In the genomic region with DNA sequence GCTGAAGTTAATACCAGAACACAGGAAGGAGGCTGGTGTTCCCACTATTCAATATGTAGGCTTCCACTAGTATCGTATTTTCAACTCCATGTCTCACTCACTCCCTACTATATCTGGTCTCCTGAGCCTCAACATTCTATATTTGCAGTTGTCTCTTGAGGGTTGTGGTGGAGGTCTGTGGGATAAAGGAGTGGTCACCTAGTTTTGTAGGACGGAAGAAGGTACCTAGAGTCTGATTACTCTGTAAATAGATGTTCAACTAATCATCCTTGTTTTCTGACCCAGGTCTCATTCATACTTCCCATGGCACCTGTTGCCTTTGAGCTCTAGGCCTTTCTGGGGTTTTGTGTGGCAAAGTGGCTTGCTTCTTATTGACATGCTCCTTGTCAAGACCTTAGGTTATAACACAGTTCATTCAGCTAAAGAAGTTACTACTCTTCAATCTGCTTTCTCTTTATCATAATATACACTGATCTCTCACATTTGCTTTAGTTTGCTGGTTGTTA, we compare ENCODE assay signal across 24 cellular contexts. TPM values are rescaled to one million over a fixed set of nuclear protein-coding genes. Genes with fewer than 3 reads are reported as not detected.
A peak's percentile ranks its signal among the peaks of the same experiment; 100 is the strongest.
DNase-seq lines count a peak whose midpoint lies in the region; ATAC-seq and TF ChIP-seq lines count a peak whose summit lies in the region.
"Had no signal": no experiment of that assay in that cellular context is flagged by ENCODE, and none has a peak within 500 bp of the region (broad histone marks: within the 10 kb centered on the region; RNA-seq: fewer than 3 reads in every experiment).

No MANE protein-coding gene starts in this region.

- H3K4me3 Mint-ChIP-seq in central memory CD8-positive, alpha-beta T cell: no peak overlapping the region
- no peak overlapping the region for H3K4me3 Mint-ChIP-seq in endodermal cell
- H3K4me3 Mint-ChIP-seq: CD4-positive, alpha-beta memory T cell; GM23338; H9; HFFc6 had no signal

- intact Hi-C loops in esophagus squamous epithelium (cut with DNase I): no loop called here

- no peak for TF ChIP-seq POLR2A in esophagus squamous epithelium (IDR thresholded peaks at IDR 0.05)

- peaks cover 7% of the 10 kb centered on the region for H3K9me3 ChIP-seq in BLaER1
- H3K9me3 ChIP-seq in HEK293 (ENCODE audit: control insufficient read depth, insufficient read depth, low read depth, low read length): no peaks in the 10 kb centered on the region
- peaks cover 9% of the 10 kb centered on the region for H3K9me3 ChIP-seq in endodermal cell (ENCODE audit: control insufficient read depth, low read length)
- peaks cover 0 to 4% (median 0%) of the 10 kb centered on the region in 3 donors for H3K9me3 ChIP-seq in esophagus squamous epithelium
- H3K9me3 ChIP-seq: BE2C, Caco-2 had no signal

- peaks cover 34% of the 10 kb centered on the region for H3K36me3 Mint-ChIP-seq in central memory CD8-positive, alpha-beta T cell (ENCODE audit: insufficient read depth)
- peaks cover 51% of the 10 kb centered on the region for H3K36me3 Mint-ChIP-seq in endodermal cell (ENCODE audit: low read depth)

- H3K27ac ChIP-seq in BLaER1 (no peak overlapping the region), HEK293 (ENCODE audit: extremely low read depth, low read depth, low read length) (no peak overlapping the region), endodermal cell (ENCODE audit: low read depth, low read length) (no peak overlapping the region), esophagus squamous epithelium (no peak overlapping the region)
- H3K27ac ChIP-seq: A549 had no signal

- H3K27me3 Mint-ChIP-seq in central memory CD8-positive, alpha-beta T cell: no peaks in the 10 kb centered on the region
- no peaks in the 10 kb centered on the region for H3K27me3 Mint-ChIP-seq in endodermal cell (ENCODE audit: insufficient read depth)
- H3K27me3 Mint-ChIP-seq: CD4-positive, alpha-beta memory T cell had no signal

- H3K4me1 ChIP-seq in BLaER1: peaks cover 6% of the 10 kb centered on the region
- H3K4me1 ChIP-seq in HEK293 (ENCODE audit: control insufficient read depth, insufficient read depth, low read length): no peaks in the 10 kb centered on the region
- peaks cover 9% of the 10 kb centered on the region for H3K4me1 ChIP-seq in endodermal cell (ENCODE audit: control insufficient read depth, insufficient read depth, low read length)
- H3K4me1 ChIP-seq in esophagus squamous epithelium: no peaks in the 10 kb centered on the region
- H3K4me1 ChIP-seq: A549, BE2C had no signal

- no peaks in the 10 kb centered on the region for H4K20me1 ChIP-seq in BLaER1

- ATAC-seq in central memory CD8-positive, alpha-beta T cell (replicated peaks; ENCODE audit: extremely low read depth, poor library complexity, severe bottlenecking): no peak
- ATAC-seq: A549, GM12878, GM23338, HCT116 had no signal

- H3K4me3 ChIP-seq in BLaER1 (no peak overlapping the region), HEK293 (ENCODE audit: low read depth, low read length) (no peak overlapping the region), endodermal cell (ENCODE audit: low read length) (no peak overlapping the region), esophagus squamous epithelium (no peak overlapping the region)
- H3K4me3 ChIP-seq: A549, GM12878, GM23338 had no signal

- H3K27me3 ChIP-seq in BLaER1 (no peaks in the 10 kb centered on the region), endodermal cell (ENCODE audit: control insufficient read depth, insufficient read depth, low read length, poor library complexity, severe bottlenecking) (no peaks in the 10 kb centered on the region), esophagus squamous epithelium (no peaks in the 10 kb centered on the region)
- H3K27me3 ChIP-seq: BE2C had no signal

- H3K9ac ChIP-seq in BLaER1 (no peak overlapping the region), endodermal cell (ENCODE audit: extremely low read depth, low read length, poor library complexity, severe bottlenecking) (no peak overlapping the region)

- DNase-seq in central memory CD8-positive, alpha-beta T cell (ENCODE audit: low spot score in 2 of 2): no peak
- DNase-seq in myocyte (ENCODE audit: low read depth) (peak; percentile 80), endodermal cell (no peak), esophagus squamous epithelium (lab: John Stamatoyannopoulos, UW) (no peak)
- DNase-seq in central memory CD4-positive, alpha-beta T cell: no peak
- DNase-seq: 8988T; ACHN; AML-193; BE2C; C1 segment of cervical spinal cord; Caco-2; CD4-positive, alpha-beta memory T cell; DMS153; EL; GDM1; H9; HFFc6 had no signal

- peaks cover 66% of the 10 kb centered on the region for H3K36me3 ChIP-seq in BLaER1
- H3K36me3 ChIP-seq in HEK293 (ENCODE audit: control insufficient read depth in 2 of 2, insufficient read depth in 1 of 2, low read length in 2 of 2): peaks cover 19 to 64% of the 10 kb centered on the region in 2 experiments
- peaks cover 38% of the 10 kb centered on the region for H3K36me3 ChIP-seq in endodermal cell (ENCODE audit: control insufficient read depth, insufficient read depth, low read length)
- peaks cover 0 to 75% (median 5%) of the 10 kb centered on the region in 3 donors for H3K36me3 ChIP-seq in esophagus squamous epithelium
- H3K36me3 ChIP-seq: BE2C had no signal

- no peaks in the 10 kb centered on the region for H3K9me3 Mint-ChIP-seq in central memory CD8-positive, alpha-beta T cell
- peaks cover 8% of the 10 kb centered on the region for H3K9me3 Mint-ChIP-seq in endodermal cell
- H3K9me3 Mint-ChIP-seq: CD4-positive, alpha-beta memory T cell; GM23338 had no signal

- WGBS in endodermal cell (ENCODE audit: insufficient coverage in 1 of 2, insufficient read length in 1 of 2), 2 experiments: 100% methylated on average over 2 of the region's 2 CpGs; no CpG with 5 or more reads in 1 of the 2 experiments
- WGBS in esophagus squamous epithelium, 2 donors: 91 to 98% methylated on average over 2 of the region's 2 CpGs

- CTCF ChIA-PET in HEK293 (lab: Yijun Ruan, JAX): interaction anchor here (0.6 kb wide), 1 partner anchor 33 kb away, joined by 3 read pairs; no protein-coding TSS in a partner anchor

- POLR2A ChIA-PET in HEK293 (lab: Yijun Ruan, JAX): interaction anchor here (0.9 kb wide), 1 partner anchor 18 kb away, joined by 3 read pairs; the partner anchor contains the start of gene IFT25

- H3K4me1 Mint-ChIP-seq in central memory CD8-positive, alpha-beta T cell: peaks cover 15% of the 10 kb centered on the region
- H3K4me1 Mint-ChIP-seq in endodermal cell: peaks cover 10% of the 10 kb centered on the region
- H3K4me1 Mint-ChIP-seq: GM23338, H9 had no signal

- H3K27ac Mint-ChIP-seq in central memory CD8-positive, alpha-beta T cell (ENCODE audit: low read depth): peak overlapping the region; percentile 6
- no peak overlapping the region for H3K27ac Mint-ChIP-seq in endodermal cell
- H3K27ac Mint-ChIP-seq: GM23338, H9, HFFc6 had no signal

- H3K4me2 ChIP-seq in BLaER1: peak overlapping the region; percentile 31; the same call in 1 of the 2 replicates
- H3K4me2 ChIP-seq: A549, GM23338 had no signal

- TF ChIP-seq CTCF in HEK293 (tag by site-specific recombination; IDR thresholded peaks at IDR 0.05) (no peak), endodermal cell (conservative IDR thresholded peaks at IDR 0.05) (no peak), esophagus squamous epithelium (IDR thresholded peaks at IDR 0.05) (no peak)

TF ChIP-seq in HEK293, 187 proteins besides CTCF, POLR2A, EP300 and RAD21:
- TF ChIP-seq ZNF660 (tag by site-specific recombination; IDR thresholded peaks at IDR 0.05) (no peak), ZBTB17 (tag by site-specific recombination; IDR thresholded peaks at IDR 0.05) (no peak), SCRT1 (tag by site-specific recombination; IDR thresholded peaks at IDR 0.05; ENCODE audit: borderline replicate concordance) (peak; percentile 52; the same call in 1 of the 2 replicates), SCRT2 (tag by site-specific recombination; IDR thresholded peaks at IDR 0.05) (peak; percentile 58), ZNF423 (tag by site-specific recombination; IDR thresholded peaks at IDR 0.05) (no peak), ZNF174 (tag by site-specific recombination; IDR thresholded peaks at IDR 0.05) (no peak)
TF ChIP-seq in HEK293: peak in this region for 2.

RNA-seq across cellular contexts. Expression of gene IFT25, which starts 18.1 kb away (rescaled TPM):
- total RNA-seq in myocyte (9.9 and 14.4 TPM in 2 replicates), endodermal cell (10 to 100 TPM; 34.8 to 56.7 TPM), esophagus squamous epithelium (10 to 100 TPM; 11.7 to 24.6 (median 17.1) TPM)
- 19.9 TPM for polyA plus RNA-seq in myocyte (2012)
- polyA plus RNA-seq in endodermal cell (2013, experiment 1 of 2): 52.3 TPM
- 50.7 TPM for polyA plus RNA-seq in endodermal cell (2013, experiment 2 of 2)

RNA-seq across cellular contexts. Expression of gene LRRC42, which starts 18.7 kb away (rescaled TPM):
- total RNA-seq in myocyte: 35.7 and 39.9 TPM in 2 replicates
- 52.8 TPM for polyA plus RNA-seq in myocyte (2012)
- total RNA-seq in endodermal cell: 10 to 100 TPM; 46.0 to 55.1 TPM
- 62.3 TPM for polyA plus RNA-seq in endodermal cell (2013, experiment 1 of 2)
- 59.9 TPM for polyA plus RNA-seq in endodermal cell (2013, experiment 2 of 2)
- 10 to 100 TPM; 18.7 to 24.3 (median 23.3) TPM for total RNA-seq in esophagus squamous epithelium

RNA-seq across cellular contexts. Expression of gene DIO1, which starts 33.4 kb away (rescaled TPM):
- total RNA-seq in myocyte (not detected in 2 replicates), endodermal cell (not detected), esophagus squamous epithelium (not detected)
- polyA plus RNA-seq in myocyte (2012): 0.14 TPM
- not detected for polyA plus RNA-seq in endodermal cell (2013, experiment 1 of 2)
- polyA plus RNA-seq in endodermal cell (2013, experiment 2 of 2): not detected
- total RNA-seq: CD4-positive, alpha-beta memory T cell; GM12878; GM23338; H4; H9; HFFc6 had no signal
- polyA plus RNA-seq: CD4-positive, alpha-beta memory T cell had no signal

RNA-seq across cellular contexts. Expression of gene YIPF1, which starts 37.8 kb away (rescaled TPM):
- 22.2 and 22.5 TPM in 2 replicates for total RNA-seq in myocyte
- 31.0 TPM for polyA plus RNA-seq in myocyte (2012)
- 10 to 100 TPM; 32.7 to 32.8 TPM for total RNA-seq in endodermal cell
- polyA plus RNA-seq in endodermal cell (2013, experiment 1 of 2): 33.6 TPM
- 29.1 TPM for polyA plus RNA-seq in endodermal cell (2013, experiment 2 of 2)
- total RNA-seq in esophagus squamous epithelium: 10 to 100 TPM; 15.8 to 25.3 (median 17.0) TPM
